Comparison of ENCODE assay signal across 24 cellular contexts in genomic region chr16:4231367-4231766, GRCh38. TPM values are rescaled to one million over a fixed set of nuclear protein-coding genes. Genes with fewer than 3 reads are reported as not detected.
DNase-seq lines count a peak whose midpoint lies in the region; ATAC-seq and TF ChIP-seq lines count a peak whose summit lies in the region.
"Had no signal": no experiment of that assay in that cellular context is flagged by ENCODE, and none has a peak within 500 bp of the region (broad histone marks: within the 10 kb centered on the region; RNA-seq: fewer than 3 reads in every experiment).

No MANE protein-coding gene starts in this region.

- no peaks in the 10 kb centered on the region for H3K4me1 Mint-ChIP-seq in GM23338

- DNase-seq in GM23338 (ENCODE audit: low spot score) (no peak), cardiac muscle cell (ENCODE audit: low read depth in 1 of 2, low spot score in 1 of 2) (no peak), right atrium auricular region (ENCODE audit: low spot score) (peak; percentile 67), gastrocnemius medialis (no peak), left lung (no peak), SW480 (ENCODE audit: low spot score) (no peak)
- DNase-seq: CD4-positive, alpha-beta T cell; DMS53; GM23248; HCEC 1CT; IMR-90; KG1; MG63; NCI-H1105 treated with DMSO at 0.1 percent for 48 hours; NCI-H2029; NCI-H446; NCI-H524 treated with DMSO at 0.1 percent for 48 hours; NCI-H774; PC-3 had no signal

- no peak overlapping the region for H3K27ac ChIP-seq in GM23338 (ENCODE audit: low read depth)
- peak overlapping the region; percentile 86 for H3K27ac ChIP-seq in cardiac muscle cell
- H3K27ac ChIP-seq in right atrium auricular region = peak overlapping the region; percentile 85 to 96
- peak overlapping the region; percentile 89 to 99 (median 98) for H3K27ac ChIP-seq in gastrocnemius medialis
- H3K27ac ChIP-seq in left lung = no peak overlapping the region
- H3K27ac ChIP-seq: GM23248, SJSA1 had no signal

- no peaks in the 10 kb centered on the region for H3K9me3 ChIP-seq in cardiac muscle cell (ENCODE audit: low read depth)
- no peaks in the 10 kb centered on the region for H3K9me3 ChIP-seq in right atrium auricular region
- H3K9me3 ChIP-seq in gastrocnemius medialis = no peaks in the 10 kb centered on the region
- H3K9me3 ChIP-seq in left lung = no peaks in the 10 kb centered on the region

- TF ChIP-seq CTCF in GM23338 (conservative IDR thresholded peaks at IDR 0.05; ENCODE audit: low read depth in 2 of 2) (no peak), cardiac muscle cell (IDR thresholded peaks at IDR 0.05; ENCODE audit: low read depth, low read length) (no peak), right atrium auricular region (IDR thresholded peaks at IDR 0.05) (no peak), gastrocnemius medialis (IDR thresholded peaks at IDR 0.05 in 4 of 5, conservative IDR thresholded peaks at IDR 0.05 in 1 of 5) (no peak), left lung (IDR thresholded peaks at IDR 0.05) (no peak)

- in situ Hi-C loops in gastrocnemius medialis (cut with MboI; ENCODE audit: low sequenced_read_pairs in 4 of 4) = no loop called here

- ATAC-seq in GM23338 (no peak), gastrocnemius medialis (peak; percentile 6 to 8), left lung (no peak), HG03139 (IDR thresholded peaks at IDR 0.05; ENCODE audit: unreplicated experiment) (no peak)
- ATAC-seq: PC-3 had no signal

- no peak overlapping the region for H3K4me2 ChIP-seq in GM23338

- no peaks in the 10 kb centered on the region for H3K79me2 ChIP-seq in GM23338 (replicated peaks; ENCODE audit: insufficient read depth)

- H3K36me3 ChIP-seq in GM23338 (ENCODE audit: insufficient read depth) (no peaks in the 10 kb centered on the region), cardiac muscle cell (no peaks in the 10 kb centered on the region), right atrium auricular region (no peaks in the 10 kb centered on the region), gastrocnemius medialis (peaks cover 0 to 4% of the 10 kb centered on the region in 2 donors), left lung (no peaks in the 10 kb centered on the region)
- H3K36me3 ChIP-seq: MG63, SJSA1 had no signal

- H3K36me3 Mint-ChIP-seq in GM23338 (ENCODE audit: low read depth) = no peaks in the 10 kb centered on the region

- H3K9me2 ChIP-seq in GM23338 (ENCODE audit: insufficient read depth) = peaks cover 9% of the 10 kb centered on the region

- H3K9me3 Mint-ChIP-seq in GM23338 = no peaks in the 10 kb centered on the region; the same call in 2 of the 3 replicates
- H3K9me3 Mint-ChIP-seq: CD4-positive, alpha-beta T cell had no signal

- H3K27me3 ChIP-seq in GM23338 (ENCODE audit: insufficient read depth) (no peaks in the 10 kb centered on the region), cardiac muscle cell (no peaks in the 10 kb centered on the region), right atrium auricular region (no peaks in the 10 kb centered on the region), gastrocnemius medialis (no peaks in the 10 kb centered on the region), left lung (no peaks in the 10 kb centered on the region)
- H3K27me3 ChIP-seq: MG63, SJSA1 had no signal

- intact Hi-C loops in gastrocnemius medialis (cut with DNase I; ENCODE audit: low total_unique reads) = no loop called here
- intact Hi-C loops in left lung (cut with DNase I) = no loop called here

- H3K4me3 ChIP-seq in GM23338 (no peak overlapping the region), cardiac muscle cell (no peak overlapping the region), right atrium auricular region (no peak overlapping the region), gastrocnemius medialis (peak overlapping the region in 3 of 4 donors; percentile 26 to 38 (median 36)), left lung (no peak overlapping the region)
- H3K4me3 ChIP-seq: GM23248, MG63, SJSA1 had no signal

- TF ChIP-seq POLR2A in gastrocnemius medialis (IDR thresholded peaks at IDR 0.05) = peak in 1 of 2 donors; percentile 64

- H3K27me3 Mint-ChIP-seq in GM23338 (ENCODE audit: insufficient read depth, low read depth, poor library complexity) = peaks cover 17% of the 10 kb centered on the region

- H3K27ac Mint-ChIP-seq in GM23338 = no peak overlapping the region
- H3K27ac Mint-ChIP-seq: CD4-positive, alpha-beta T cell had no signal

- no peaks in the 10 kb centered on the region for H4K20me1 ChIP-seq in GM23338 (replicated peaks; ENCODE audit: insufficient read depth)

- H3K4me1 ChIP-seq in GM23338 (ENCODE audit: insufficient read depth) = no peaks in the 10 kb centered on the region
- peaks cover 49% of the 10 kb centered on the region for H3K4me1 ChIP-seq in cardiac muscle cell (ENCODE audit: low read depth)
- peaks cover 0 to 41% of the 10 kb centered on the region in 2 donors for H3K4me1 ChIP-seq in right atrium auricular region
- peaks cover 52 to 71% of the 10 kb centered on the region in 2 donors for H3K4me1 ChIP-seq in gastrocnemius medialis
- H3K4me1 ChIP-seq in left lung = no peaks in the 10 kb centered on the region

- 0 out of 2 replicates have a peak, but pooled peaks cover 2% of the 10 kb centered on the region for H3F3A ChIP-seq in GM23338 (replicated peaks; ENCODE audit: low read depth)

- peak overlapping the region; percentile 48; the same call in 1 of the 2 replicates for H2AFZ ChIP-seq in GM23338
- H2AFZ ChIP-seq: GM23248 had no signal

- no peak overlapping the region for H3K4me3 Mint-ChIP-seq in GM23338
- H3K4me3 Mint-ChIP-seq: CD4-positive, alpha-beta T cell had no signal

TF ChIP-seq in GM23338, 12 proteins besides CTCF, POLR2A, EP300 and RAD21 (continues in another document):
- TF ChIP-seq EZH2 (IDR thresholded peaks at IDR 0.05; ENCODE audit: low read depth, unreplicated experiment) (no peak), NANOG (IDR thresholded peaks at IDR 0.05; ENCODE audit: borderline replicate concordance) (no peak), EZH2phosphoT487 (IDR thresholded peaks at IDR 0.05; ENCODE audit: unreplicated experiment) (no peak), ZNF331 (CRISPR knock-in tag; IDR thresholded peaks at IDR 0.05; ENCODE audit: low read depth) (no peak), ETS1 (IDR thresholded peaks at IDR 0.05) (no peak), STAT1 (IDR thresholded peaks at IDR 0.05; ENCODE audit: unreplicated experiment) (no peak), ZNF114 (CRISPR knock-in tag; IDR thresholded peaks at IDR 0.05) (no peak), JUNB (IDR thresholded peaks at IDR 0.05; ENCODE audit: unreplicated experiment) (no peak)

RNA-seq across cellular contexts. Expression of gene SRL, which starts 10.5 kb away (rescaled TPM):
- not detected in 2 replicates for total RNA-seq in GM23338 (2014; rRNA removed; shearing (Covaris generic))
- not detected in 2 replicates for polyA plus RNA-seq in GM23338 (2016; fragmentation: Nextera tagmentation; extraction: Ambion mirVana)
- total RNA-seq in cardiac muscle cell = 46.1 and 51.1 TPM in 2 replicates
- polyA plus RNA-seq in cardiac muscle cell = 45.9 and 56.4 TPM in 2 replicates
- 100 to 1,000 TPM; 295 to 466 TPM for total RNA-seq in right atrium auricular region
- total RNA-seq in gastrocnemius medialis = 100 to 1,000 TPM; 184 to 519 (median 364) TPM
- total RNA-seq in left lung = 1 to 10 TPM in 1 of 2 donors, under 1 TPM in 1; 0.82 to 1.9 TPM
- total RNA-seq: A172; CD4-positive, alpha-beta T cell; Daoy; GM23248; PC-3 had no signal
- polyA plus RNA-seq: BJ, GM23248 had no signal

RNA-seq across cellular contexts. Expression of gene TFAP4, which starts 41.5 kb away (rescaled TPM):
- total RNA-seq in GM23338 (2014; rRNA removed; shearing (Covaris generic)) = 19.3 and 20.7 TPM in 2 replicates
- polyA plus RNA-seq in GM23338 (2016; fragmentation: Nextera tagmentation; extraction: Ambion mirVana) (8.6 and 9.6 TPM in 2 replicates), cardiac muscle cell (3.4 and 6.7 TPM in 2 replicates)
- total RNA-seq in cardiac muscle cell (11.7 and 20.5 TPM in 2 replicates), right atrium auricular region (1 to 10 TPM; 2.0 to 2.9 TPM), gastrocnemius medialis (1 to 10 TPM; 3.2 to 5.0 (median 4.1) TPM), left lung (10 to 100 TPM in 1 of 2 donors, 1 to 10 TPM in 1; 6.4 to 12.8 TPM)

Comparison
In these comparisons a context has a peak if more than half of its experiments do, and no peak if none do; other contexts are left out.
1. ATAC-seq: peak in gastrocnemius medialis (2 of 2); none in GM23338 (single experiment), left lung (single experiment) and HG03139 (single experiment).
2. H3K27ac ChIP-seq: peak in cardiac muscle cell (single experiment), right atrium auricular region (2 of 2) and gastrocnemius medialis (4 of 4); none in GM23338 (single experiment) and left lung (0 of 2).
3. H3K4me3 ChIP-seq: peak in gastrocnemius medialis (3 of 4); none in GM23338 (single experiment), cardiac muscle cell (single experiment), right atrium auricular region (0 of 2) and left lung (0 of 2).
4. RNA of gene SRL, which starts 10.5 kb away (total RNA-seq): 295 to 466 TPM in right atrium auricular region, 184 to 519 TPM in gastrocnemius medialis and 46.1 to 51.1 TPM in cardiac muscle cell; 0.82 to 1.9 TPM in left lung and not detected in GM23338; every median in the first group is over 10 times any median in the second.